In the genomic region with DNA sequence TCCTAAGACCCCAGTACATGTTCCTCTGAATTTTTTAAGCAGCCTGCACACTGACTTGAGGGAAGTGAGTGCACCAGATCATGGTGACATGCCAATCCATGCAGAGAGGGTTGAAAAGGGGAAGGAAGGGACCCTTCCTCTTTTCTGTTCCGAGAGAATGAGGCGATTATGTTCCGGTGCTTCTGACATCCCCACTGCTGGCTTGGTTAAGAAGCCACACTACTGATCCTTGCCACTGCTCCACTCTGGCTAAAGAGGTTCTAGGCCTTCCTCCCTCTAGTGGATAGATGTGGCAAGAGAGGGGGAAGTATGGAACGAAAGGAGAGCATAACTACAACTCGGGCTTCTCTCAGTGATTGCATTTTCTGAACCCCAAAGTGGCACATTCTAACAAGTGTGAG, we compare ENCODE assay signal across 1 cellular context.
TF ChIP-seq lines count a peak whose summit lies in the region.

No MANE protein-coding gene starts in this region.

TF ChIP-seq in K562, 482 proteins besides CTCF, POLR2A, EP300 and RAD21 (continued from another document):
- TF ChIP-seq, protein P1, sequence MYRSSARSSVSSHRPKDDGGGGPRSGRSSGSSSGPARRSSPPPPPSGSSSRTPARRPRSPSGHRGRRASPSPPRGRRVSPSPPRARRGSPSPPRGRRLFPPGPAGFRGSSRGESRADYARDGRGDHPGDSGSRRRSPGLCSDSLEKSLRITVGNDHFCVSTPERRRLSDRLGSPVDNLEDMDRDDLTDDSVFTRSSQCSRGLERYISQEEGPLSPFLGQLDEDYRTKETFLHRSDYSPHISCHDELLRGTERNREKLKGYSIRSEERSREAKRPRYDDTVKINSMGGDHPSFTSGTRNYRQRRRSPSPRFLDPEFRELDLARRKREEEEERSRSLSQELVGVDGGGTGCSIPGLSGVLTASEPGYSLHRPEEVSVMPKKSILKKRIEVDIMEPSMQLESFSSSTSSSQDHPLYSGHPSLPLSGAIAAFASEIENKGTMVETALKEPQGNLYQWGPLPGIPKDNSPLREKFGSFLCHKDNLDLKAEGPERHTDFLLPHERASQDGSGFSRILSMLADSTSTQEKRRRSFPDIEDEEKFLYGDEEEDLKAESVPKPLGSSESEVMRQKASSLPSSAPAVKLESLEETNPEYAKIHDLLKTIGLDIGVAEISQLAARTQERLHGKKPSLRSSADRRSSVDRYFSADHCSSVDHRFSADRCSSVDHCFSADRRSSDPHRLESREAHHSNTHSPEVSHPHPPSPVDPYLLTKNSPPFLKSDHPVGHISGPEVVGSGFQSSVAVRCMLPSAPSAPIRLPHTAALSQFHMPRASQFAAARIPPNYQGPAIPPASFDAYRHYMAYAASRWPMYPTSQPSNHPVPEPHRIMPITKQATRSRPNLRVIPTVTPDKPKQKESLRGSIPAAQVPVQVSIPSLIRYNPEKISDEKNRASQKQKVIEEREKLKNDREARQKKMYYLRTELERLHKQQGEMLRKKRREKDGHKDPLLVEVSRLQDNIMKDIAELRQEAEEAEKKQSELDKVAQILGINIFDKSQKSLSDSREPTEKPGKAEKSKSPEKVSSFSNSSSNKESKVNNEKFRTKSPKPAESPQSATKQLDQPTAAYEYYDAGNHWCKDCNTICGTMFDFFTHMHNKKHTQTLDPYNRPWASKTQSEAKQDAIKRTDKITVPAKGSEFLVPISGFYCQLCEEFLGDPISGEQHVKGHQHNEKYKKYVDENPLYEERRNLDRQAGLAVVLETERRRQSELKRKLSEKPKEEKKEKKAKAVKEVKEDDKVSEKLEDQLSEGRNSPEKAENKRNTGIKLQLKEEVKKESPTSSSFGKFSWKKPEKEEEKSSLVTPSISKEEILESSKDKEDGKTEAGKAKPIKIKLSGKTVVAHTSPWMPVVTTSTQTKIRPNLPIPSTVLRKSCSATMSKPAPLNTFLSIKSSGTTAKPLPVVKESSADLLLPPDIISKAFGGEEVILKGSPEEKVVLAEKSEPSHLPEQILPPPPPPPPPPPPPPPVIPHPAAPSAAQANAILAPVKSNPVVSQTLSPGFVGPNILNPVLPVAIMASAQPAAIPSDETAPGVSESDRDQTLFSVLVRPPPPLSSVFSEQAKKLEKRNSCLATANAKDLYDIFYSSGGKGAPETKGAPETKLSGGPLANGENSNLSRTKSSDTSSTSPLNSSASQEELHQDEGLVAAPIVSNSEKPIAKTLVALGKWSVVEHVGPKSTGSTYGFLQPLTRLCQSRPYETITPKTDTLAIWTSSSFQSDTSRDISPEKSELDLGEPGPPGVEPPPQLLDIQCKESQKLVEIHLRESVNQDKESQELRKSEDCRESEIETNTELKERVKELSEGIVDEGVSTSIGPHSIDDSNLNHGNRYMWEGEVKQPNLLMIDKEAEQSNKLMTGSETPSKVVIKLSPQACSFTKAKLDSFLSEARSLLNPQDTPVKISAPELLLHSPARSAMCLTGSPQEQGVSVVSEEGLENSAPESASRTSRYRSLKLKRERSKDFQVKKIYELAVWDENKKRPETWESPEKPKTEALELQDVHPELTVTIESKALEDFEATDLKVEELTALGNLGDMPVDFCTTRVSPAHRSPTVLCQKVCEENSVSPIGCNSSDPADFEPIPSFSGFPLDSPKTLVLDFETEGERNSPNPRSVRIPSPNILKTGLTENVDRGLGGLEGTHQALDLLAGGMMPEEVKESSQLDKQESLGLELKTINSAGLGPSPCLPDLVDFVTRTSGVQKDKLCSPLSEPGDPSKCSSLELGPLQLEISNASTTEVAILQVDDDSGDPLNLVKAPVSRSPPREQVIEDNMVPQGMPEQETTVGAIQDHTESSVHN (IDR thresholded peaks at IDR 0.05; ENCODE audit: borderline replicate concordance in 1 of 2, low read depth in 1 of 2): no peak
- peak; percentile 70 for TF ChIP-seq RBM39 (optimal IDR thresholded peaks at IDR 0.05; ENCODE audit: low read depth, low read length)
- TF ChIP-seq XRCC4 (IDR thresholded peaks at IDR 0.05; ENCODE audit: extremely low read depth, insufficient read depth, insufficient read length): no peak
- TF ChIP-seq, protein P2, sequence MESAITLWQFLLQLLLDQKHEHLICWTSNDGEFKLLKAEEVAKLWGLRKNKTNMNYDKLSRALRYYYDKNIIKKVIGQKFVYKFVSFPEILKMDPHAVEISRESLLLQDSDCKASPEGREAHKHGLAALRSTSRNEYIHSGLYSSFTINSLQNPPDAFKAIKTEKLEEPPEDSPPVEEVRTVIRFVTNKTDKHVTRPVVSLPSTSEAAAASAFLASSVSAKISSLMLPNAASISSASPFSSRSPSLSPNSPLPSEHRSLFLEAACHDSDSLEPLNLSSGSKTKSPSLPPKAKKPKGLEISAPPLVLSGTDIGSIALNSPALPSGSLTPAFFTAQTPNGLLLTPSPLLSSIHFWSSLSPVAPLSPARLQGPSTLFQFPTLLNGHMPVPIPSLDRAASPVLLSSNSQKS (CRISPR knock-in tag; IDR thresholded peaks at IDR 0.05): no peak
- TF ChIP-seq, protein P3, sequence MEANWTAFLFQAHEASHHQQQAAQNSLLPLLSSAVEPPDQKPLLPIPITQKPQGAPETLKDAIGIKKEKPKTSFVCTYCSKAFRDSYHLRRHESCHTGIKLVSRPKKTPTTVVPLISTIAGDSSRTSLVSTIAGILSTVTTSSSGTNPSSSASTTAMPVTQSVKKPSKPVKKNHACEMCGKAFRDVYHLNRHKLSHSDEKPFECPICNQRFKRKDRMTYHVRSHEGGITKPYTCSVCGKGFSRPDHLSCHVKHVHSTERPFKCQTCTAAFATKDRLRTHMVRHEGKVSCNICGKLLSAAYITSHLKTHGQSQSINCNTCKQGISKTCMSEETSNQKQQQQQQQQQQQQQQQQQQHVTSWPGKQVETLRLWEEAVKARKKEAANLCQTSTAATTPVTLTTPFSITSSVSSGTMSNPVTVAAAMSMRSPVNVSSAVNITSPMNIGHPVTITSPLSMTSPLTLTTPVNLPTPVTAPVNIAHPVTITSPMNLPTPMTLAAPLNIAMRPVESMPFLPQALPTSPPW (CRISPR knock-in tag; IDR thresholded peaks at IDR 0.05): peak; percentile 39; the same call in 1 of the 2 replicates
- no peak for TF ChIP-seq ZSCAN32 (CRISPR knock-in tag; IDR thresholded peaks at IDR 0.05)
- no peak for TF ChIP-seq ZNF274 (IDR thresholded peaks at IDR 0.05; ENCODE audit: borderline replicate concordance, low read depth, low read length)
- TF ChIP-seq, protein P4, sequence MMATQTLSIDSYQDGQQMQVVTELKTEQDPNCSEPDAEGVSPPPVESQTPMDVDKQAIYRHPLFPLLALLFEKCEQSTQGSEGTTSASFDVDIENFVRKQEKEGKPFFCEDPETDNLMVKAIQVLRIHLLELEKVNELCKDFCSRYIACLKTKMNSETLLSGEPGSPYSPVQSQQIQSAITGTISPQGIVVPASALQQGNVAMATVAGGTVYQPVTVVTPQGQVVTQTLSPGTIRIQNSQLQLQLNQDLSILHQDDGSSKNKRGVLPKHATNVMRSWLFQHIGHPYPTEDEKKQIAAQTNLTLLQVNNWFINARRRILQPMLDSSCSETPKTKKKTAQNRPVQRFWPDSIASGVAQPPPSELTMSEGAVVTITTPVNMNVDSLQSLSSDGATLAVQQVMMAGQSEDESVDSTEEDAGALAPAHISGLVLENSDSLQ (IDR thresholded peaks at IDR 0.05): 0 out of 2 replicates have a peak, but pooled peaks have one; percentile 3
- no peak for TF ChIP-seq NEUROD1 (IDR thresholded peaks at IDR 0.05; ENCODE audit: borderline replicate concordance, low read depth, low read length, partially characterized antibody)
- peak in 1 of 2 experiments; percentile 74; a peak in 2 of 4 replicates for TF ChIP-seq RCOR1 (IDR thresholded peaks at IDR 0.05; ENCODE audit: borderline replicate concordance in 1 of 2, low read depth in 2 of 2, low read length in 2 of 2)
